Comparison of ENCODE assay signal across 25 cellular contexts in the genomic region with DNA sequence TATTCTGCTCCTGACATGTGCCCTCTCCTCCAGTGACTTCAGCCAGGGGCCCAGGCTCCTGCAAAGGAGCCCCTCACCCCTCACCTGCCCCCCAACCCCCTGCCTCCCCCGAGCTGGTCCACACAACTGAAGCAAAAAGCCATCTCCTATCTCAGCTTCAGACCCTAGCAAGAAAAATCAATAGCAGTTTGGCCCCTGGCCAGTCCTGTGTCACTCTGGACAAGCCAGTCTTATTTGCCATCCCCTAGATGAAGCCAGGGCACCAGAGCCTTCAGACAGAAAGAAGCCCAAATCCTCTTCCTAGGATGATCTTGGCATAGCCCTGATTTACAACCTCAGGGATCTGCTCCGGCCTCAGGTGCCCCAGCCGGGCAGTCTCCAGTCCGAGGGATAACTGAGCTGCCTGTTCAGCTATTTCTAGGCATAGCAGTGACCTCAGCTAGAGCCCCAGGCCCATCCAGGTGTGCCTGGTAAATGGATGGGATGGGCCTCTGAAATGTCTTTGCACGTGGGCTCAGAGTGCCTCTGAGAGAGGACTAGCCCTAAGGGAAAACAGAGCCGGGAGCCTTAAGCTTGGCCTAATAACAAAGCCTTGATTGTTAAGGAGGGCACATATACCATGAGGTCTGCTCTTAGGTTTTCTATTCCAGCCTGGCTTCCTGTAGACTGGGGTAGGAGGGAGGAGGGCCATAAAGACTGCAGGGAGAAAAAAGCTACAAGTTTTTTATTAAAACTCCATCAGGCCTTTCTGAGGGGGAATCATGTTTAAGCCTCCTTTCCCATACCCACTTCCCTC.
A peak's percentile ranks its signal among the peaks of the same experiment; 100 is the strongest.
DNase-seq lines count a peak whose midpoint lies in the region; TF ChIP-seq lines count a peak whose summit lies in the region.
"Had no signal": no experiment of that assay in that cellular context is flagged by ENCODE, and none has a peak within 500 bp of the region (broad histone marks: within the 10 kb centered on the region; RNA-seq: fewer than 3 reads in every experiment).

No MANE protein-coding gene starts in this region.

- no peaks in the 10 kb centered on the region for H3K36me3 ChIP-seq in WERI-Rb-1
- H3K36me3 ChIP-seq: esophagus squamous epithelium, MG63, thoracic aorta had no signal

- H3K4me3 ChIP-seq in WERI-Rb-1 (ENCODE audit: low read depth, low read length) = no peak overlapping the region
- H3K4me3 ChIP-seq: esophagus squamous epithelium, GM23248, MG63, psoas muscle, thoracic aorta had no signal

- H3K27ac ChIP-seq in WERI-Rb-1 = peak overlapping the region; percentile 52
- H3K27ac ChIP-seq: C4-2B, esophagus squamous epithelium, GM23248, psoas muscle, thoracic aorta had no signal

- no peaks in the 10 kb centered on the region for H3K9me3 ChIP-seq in WERI-Rb-1 (ENCODE audit: severe bottlenecking)
- H3K9me3 ChIP-seq: esophagus squamous epithelium, MG63, psoas muscle, thoracic aorta had no signal

- no peak for TF ChIP-seq CTCF in WERI-Rb-1 (IDR thresholded peaks at IDR 0.05; ENCODE audit: low read depth, low read length)

- H3K27me3 ChIP-seq in WERI-Rb-1 (ENCODE audit: insufficient read depth, low read depth, severe bottlenecking) = no peaks in the 10 kb centered on the region
- H3K27me3 ChIP-seq: esophagus squamous epithelium, MG63 had no signal

- DNase-seq in NCI-H82 (lab: John Stamatoyannopoulos, UW) (peak; percentile 61), NCI-H82 treated with DMSO at 0.1 percent for 48 hours (lab: John Stamatoyannopoulos, UW; ENCODE audit: unreplicated experiment) (no peak), NCI-H1092 treated with DMSO at 0.1 percent for 48 hours (lab: John Stamatoyannopoulos, UW) (peak; percentile 75), WERI-Rb-1 (peak; percentile 88), pons (ENCODE audit: low spot score) (peak; percentile 34), DMS53 (lab: John Stamatoyannopoulos, UW) (no peak)
- no peak for DNase-seq in stimulated activated CD4-positive, alpha-beta T cell treated with anti-CD3 and anti-CD28 coated beads, Interleukin-4, amount 100 ng/mL, for 4 hours
- no peak for DNase-seq in activated naive CD4-positive, alpha-beta T cell treated with Interleukin-2 at 50 U/mL for 16 hours
- DNase-seq: activated CD4-positive, alpha-beta T cell treated with anti-CD3 and anti-CD28 coated beads for 48 hours; activated CD8-positive, alpha-beta memory T cell treated with anti-CD3 and anti-CD28 coated beads for 24 hours; activated gamma-delta T cell; activated naive CD8-positive, alpha-beta T cell treated with anti-CD3 and anti-CD28 coated beads, Interleukin-2, amount 50 U/mL, for 24 hours; dermis blood vessel endothelial cell; esophagus squamous epithelium; foreskin melanocyte; GM23248; left colon; MG63; NCI-H1436; NCI-H2171 treated with DMSO at 0.1 percent for 48 hours; psoas muscle; stimulated activated CD4-positive, alpha-beta T cell treated with anti-CD3 and anti-CD28 coated beads, Interleukin-15, amount 100 ng/mL, for 24 hours; stimulated activated naive CD8-positive, alpha-beta T cell treated with anti-CD3 and anti-CD28 coated beads, Interleukin-15, Interleukin-2, amounts not matched to agents 100 U/mL and 50 U/mL, for 24 hours had no signal

Comparison
In these comparisons a context has a peak if more than half of its experiments do, and no peak if none do; other contexts are left out.
1. DNase-seq: peak in NCI-H82 (single experiment), NCI-H1092 treated with DMSO at 0.1 percent for 48 hours (single experiment), WERI-Rb-1 (single experiment) and pons (single experiment); none in NCI-H82 treated with DMSO at 0.1 percent for 48 hours (single experiment), DMS53 (single experiment), stimulated activated CD4-positive, alpha-beta T cell treated with anti-CD3 and anti-CD28 coated beads, Interleukin-4, amount 100 ng/mL, for 4 hours (0 of 2) and activated naive CD4-positive, alpha-beta T cell treated with Interleukin-2 at 50 U/mL for 16 hours (single experiment).